19 cellular contexts compared by ENCODE assay signal in genomic region chr17:1164935-1165556, GRCh38. TPM values are rescaled to one million over a fixed set of nuclear protein-coding genes. Genes with fewer than 3 reads are reported as not detected.
A peak's percentile ranks its signal among the peaks of the same experiment; 100 is the strongest.
DNase-seq lines count a peak whose midpoint lies in the region; ATAC-seq and TF ChIP-seq lines count a peak whose summit lies in the region.
"Had no signal": no experiment of that assay in that cellular context is flagged by ENCODE, and none has a peak within 500 bp of the region (broad histone marks: within the 10 kb centered on the region; RNA-seq: fewer than 3 reads in every experiment).

No MANE protein-coding gene starts in this region.

- H3K27ac ChIP-seq in BLaER1 treated with 17β-estradiol and CSF1 and Interleukin-3, amounts not matched to agents 10 nM and 100 nM, result peak overlapping the region in 10 of 11 experiments; percentile 2 to 48 (median 24); a peak in 8 of 22 replicates
- no peak overlapping the region for H3K27ac ChIP-seq in ovary

- H3K4me2 ChIP-seq in BLaER1 treated with 17β-estradiol and CSF1 and Interleukin-3, amounts not matched to agents 10 nM and 100 nM, result peak overlapping the region; percentile 48 to 96 (median 84)

- CTCF ChIA-PET in activated CD4-positive, alpha-beta memory T cell treated with anti-CD3 and anti-CD28 coated beads, Interleukin-2, amount 10 ng/mL, durations not matched to agents 7 days and 5 days (lab: Charles Lee), result interaction anchor here (1.3 kb wide), 1 partner anchor 24 kb away, joined by 3 read pairs; no protein-coding TSS in a partner anchor

- H3K27me3 ChIP-seq in BLaER1 treated with 17β-estradiol and CSF1 and Interleukin-3, amounts not matched to agents 10 nM and 100 nM, result no peaks in the 10 kb centered on the region
- no peaks in the 10 kb centered on the region; the same call in 1 of the 2 replicates for H3K27me3 ChIP-seq in H7 (ENCODE audit: control insufficient read depth, insufficient read depth, low read length)
- no peaks in the 10 kb centered on the region for H3K27me3 ChIP-seq in ovary

- peak overlapping the region in 9 of 11 experiments; percentile 23 to 62 (median 43); a peak in 15 of 22 replicates for H3K9ac ChIP-seq in BLaER1 treated with 17β-estradiol and CSF1 and Interleukin-3, amounts not matched to agents 10 nM and 100 nM

- H3K4me3 ChIP-seq in BLaER1 treated with 17β-estradiol and CSF1 and Interleukin-3, amounts not matched to agents 10 nM and 100 nM, result peak overlapping the region in 6 of 10 experiments; percentile 1 to 37 (median 32); a peak in 5 of 20 replicates
- H3K4me3 ChIP-seq in H7 (ENCODE audit: insufficient read depth, low read depth, low read length), result no peak overlapping the region
- H3K4me3 ChIP-seq in mucosa of descending colon, result no peak overlapping the region
- H3K4me3 ChIP-seq in ovary, result no peak overlapping the region

- H3K9me3 Mint-ChIP-seq in activated CD4-positive, alpha-beta memory T cell treated with anti-CD3 and anti-CD28 coated beads, Interleukin-2, amount 10 ng/mL, durations not matched to agents 7 days and 5 days, result no peaks in the 10 kb centered on the region
- H3K9me3 Mint-ChIP-seq: activated T-helper 17 cell treated with anti-CD3 and anti-CD28 coated beads, Interleukin-2, amount 50 U/mL, for 72 hours; CD4-positive, alpha-beta T cell; H9 had no signal

- no peaks in the 10 kb centered on the region for H3K9me3 ChIP-seq in BLaER1 treated with 17β-estradiol and CSF1 and Interleukin-3, amounts not matched to agents 10 nM and 100 nM (replicated peaks in 1 of 11)
- H3K9me3 ChIP-seq in mucosa of descending colon (no peaks in the 10 kb centered on the region), ovary (no peaks in the 10 kb centered on the region)

- peaks cover 0 to 77% (median 1%) of the 10 kb centered on the region in 11 experiments; a peak in 11 of 22 replicates for H3K36me3 ChIP-seq in BLaER1 treated with 17β-estradiol and CSF1 and Interleukin-3, amounts not matched to agents 10 nM and 100 nM
- H3K36me3 ChIP-seq in H7 (replicated peaks; ENCODE audit: control insufficient read depth, insufficient read depth, low read length) (no peaks in the 10 kb centered on the region), mucosa of descending colon (ENCODE audit: low read depth) (no peaks in the 10 kb centered on the region), ovary (no peaks in the 10 kb centered on the region)

- peaks cover 72 to 97% (median 91%) of the 10 kb centered on the region in 11 experiments for H4K20me1 ChIP-seq in BLaER1 treated with 17β-estradiol and CSF1 and Interleukin-3, amounts not matched to agents 10 nM and 100 nM

- H3K4me1 Mint-ChIP-seq in activated CD4-positive, alpha-beta memory T cell treated with anti-CD3 and anti-CD28 coated beads, Interleukin-2, amount 10 ng/mL, durations not matched to agents 7 days and 5 days, result no peaks in the 10 kb centered on the region
- H3K4me1 Mint-ChIP-seq: activated CD4-positive, alpha-beta T cell treated with anti-CD3 and anti-CD28 coated beads for 36 hours; activated T-helper 17 cell treated with anti-CD3 and anti-CD28 coated beads, Interleukin-2, amount 50 U/mL, for 72 hours had no signal

- 70 to 79% (median 77%) methylated on average over 12 of the region's 12 CpGs for WGBS in ovary, 3 donors

- intact Hi-C loops in left cardiac atrium (cut with DNase I) (no loop called here), mucosa of descending colon (cut with DNase I, micrococcal nuclease) (no loop called here), ovary (cut with DNase I) (no loop called here)

- no peak for TF ChIP-seq CTCF in mucosa of descending colon (IDR thresholded peaks at IDR 0.05)
- TF ChIP-seq CTCF in ovary (IDR thresholded peaks at IDR 0.05), result no peak

- TF ChIP-seq POLR2A in ovary (IDR thresholded peaks at IDR 0.05), result no peak

- H3K4me3 Mint-ChIP-seq in activated CD4-positive, alpha-beta memory T cell treated with anti-CD3 and anti-CD28 coated beads, Interleukin-2, amount 10 ng/mL, durations not matched to agents 7 days and 5 days, result no peak overlapping the region
- H3K4me3 Mint-ChIP-seq: activated CD4-positive, alpha-beta T cell treated with anti-CD3 and anti-CD28 coated beads for 36 hours; activated naive CD8-positive, alpha-beta T cell; activated T-helper 17 cell treated with anti-CD3 and anti-CD28 coated beads, Interleukin-2, amount 50 U/mL, for 72 hours; CD4-positive, alpha-beta T cell; H9 had no signal

- H3K27me3 Mint-ChIP-seq in activated CD4-positive, alpha-beta memory T cell treated with anti-CD3 and anti-CD28 coated beads, Interleukin-2, amount 10 ng/mL, durations not matched to agents 7 days and 5 days, result no peaks in the 10 kb centered on the region
- H3K27me3 Mint-ChIP-seq: activated CD4-positive, alpha-beta T cell treated with anti-CD3 and anti-CD28 coated beads for 36 hours; activated naive CD8-positive, alpha-beta T cell; activated T-helper 17 cell treated with anti-CD3 and anti-CD28 coated beads, Interleukin-2, amount 50 U/mL, for 72 hours; CD4-positive, alpha-beta T cell had no signal

- peak; percentile 64 for DNase-seq in H7
- peak; percentile 78 for DNase-seq in left cardiac atrium
- no peak for DNase-seq in mucosa of descending colon
- DNase-seq in ovary, result no peak
- DNase-seq in activated CD8-positive, alpha-beta memory T cell treated with anti-CD3 and anti-CD28 coated beads, Interleukin-2, amount 50 U/mL, for 48 hours, result no peak
- DNase-seq in activated CD4-positive, alpha-beta memory T cell treated with anti-CD3 and anti-CD28 coated beads, Interleukin-2, amount 10 ng/mL, durations not matched to agents 7 days and 5 days, result no peak
- no peak for DNase-seq in SW480 (ENCODE audit: low spot score)
- DNase-seq: activated CD4-positive, alpha-beta T cell treated with anti-CD3 and anti-CD28 coated beads for 36 hours; CD4-positive, alpha-beta T cell; effector memory CD4-positive, alpha-beta T cell; H9; NCI-H1092; NCI-H2081; occipital lobe; retina; stimulated activated CD8-positive, alpha-beta memory T cell treated with anti-CD3 and anti-CD28 coated beads, Interleukin-4, amount 100 ng/mL, for 48 hours had no signal

- no peaks in the 10 kb centered on the region for H3K36me3 Mint-ChIP-seq in activated CD4-positive, alpha-beta memory T cell treated with anti-CD3 and anti-CD28 coated beads, Interleukin-2, amount 10 ng/mL, durations not matched to agents 7 days and 5 days (ENCODE audit: low read depth)
- H3K36me3 Mint-ChIP-seq: activated naive CD8-positive, alpha-beta T cell had no signal

- ATAC-seq in left cardiac atrium (peak; percentile 45 to 72), mucosa of descending colon (peak; percentile 30)
- ATAC-seq: activated CD4-positive, alpha-beta T cell treated with anti-CD3 and anti-CD28 coated beads for 36 hours; activated T-helper 17 cell treated with anti-CD3 and anti-CD28 coated beads, Interleukin-2, amount 50 U/mL, for 72 hours had no signal

- TF ChIP-seq EP300 in ovary (IDR thresholded peaks at IDR 0.05), result no peak

- peaks cover 47 to 77% (median 54%) of the 10 kb centered on the region in 10 experiments for H3K4me1 ChIP-seq in BLaER1 treated with 17β-estradiol and CSF1 and Interleukin-3, amounts not matched to agents 10 nM and 100 nM
- H3K4me1 ChIP-seq in mucosa of descending colon (ENCODE audit: low read depth), result no peaks in the 10 kb centered on the region
- H3K4me1 ChIP-seq in ovary (ENCODE audit: insufficient read depth), result peaks cover 2% of the 10 kb centered on the region

- H3K27ac Mint-ChIP-seq in activated CD4-positive, alpha-beta memory T cell treated with anti-CD3 and anti-CD28 coated beads, Interleukin-2, amount 10 ng/mL, durations not matched to agents 7 days and 5 days, result no peak overlapping the region
- H3K27ac Mint-ChIP-seq: activated CD4-positive, alpha-beta T cell treated with anti-CD3 and anti-CD28 coated beads for 36 hours; activated naive CD8-positive, alpha-beta T cell; activated T-helper 17 cell treated with anti-CD3 and anti-CD28 coated beads, Interleukin-2, amount 50 U/mL, for 72 hours; CD4-positive, alpha-beta T cell; H9 had no signal

- POLR2A ChIA-PET in activated CD4-positive, alpha-beta memory T cell treated with anti-CD3 and anti-CD28 coated beads, Interleukin-2, amount 10 ng/mL, durations not matched to agents 7 days and 5 days (lab: Charles Lee), result no interaction called here

RNA-seq across cellular contexts. Expression of gene ABR, which starts 14.7 kb away (rescaled TPM):
- total RNA-seq in H7 (2014; rRNA removed; shearing (Covaris generic)), result 24.6 and 31.6 TPM in 2 replicates
- 100 to 1,000 TPM; 118 to 132 TPM for total RNA-seq in left cardiac atrium
- 100 to 1,000 TPM; 257 to 470 (median 292) TPM for total RNA-seq in mucosa of descending colon
- total RNA-seq in ovary, result 10 to 100 TPM; 25.0 to 94.6 (median 60.2) TPM
- 10 to 100 TPM; 33.3 to 66.7 TPM for polyA plus RNA-seq in ovary
- 100 to 1,000 TPM; 144 to 145 TPM for total RNA-seq in activated CD4-positive, alpha-beta memory T cell treated with anti-CD3 and anti-CD28 coated beads, Interleukin-2, amount 10 ng/mL, durations not matched to agents 7 days and 5 days

Comparison
In these comparisons a context has a peak if more than half of its experiments do, and no peak if none do; other contexts are left out.
1. H3K27ac ChIP-seq: peak in BLaER1 treated with 17β-estradiol and CSF1 and Interleukin-3, amounts not matched to agents 10 nM and 100 nM (10 of 11); none in ovary (0 of 2).
2. H3K4me3 ChIP-seq: peak in BLaER1 treated with 17β-estradiol and CSF1 and Interleukin-3, amounts not matched to agents 10 nM and 100 nM (6 of 10); none in H7 (single experiment), mucosa of descending colon (single experiment) and ovary (single experiment).
3. DNase-seq: peak in H7 (single experiment) and left cardiac atrium (single experiment); none in mucosa of descending colon (0 of 3), ovary (0 of 5), activated CD8-positive, alpha-beta memory T cell treated with anti-CD3 and anti-CD28 coated beads, Interleukin-2, amount 50 U/mL, for 48 hours (single experiment), activated CD4-positive, alpha-beta memory T cell treated with anti-CD3 and anti-CD28 coated beads, Interleukin-2, amount 10 ng/mL, durations not matched to agents 7 days and 5 days (single experiment) and SW480 (single experiment).